Comparison of ENCODE assay signal across 8 cellular contexts in the genomic region with DNA sequence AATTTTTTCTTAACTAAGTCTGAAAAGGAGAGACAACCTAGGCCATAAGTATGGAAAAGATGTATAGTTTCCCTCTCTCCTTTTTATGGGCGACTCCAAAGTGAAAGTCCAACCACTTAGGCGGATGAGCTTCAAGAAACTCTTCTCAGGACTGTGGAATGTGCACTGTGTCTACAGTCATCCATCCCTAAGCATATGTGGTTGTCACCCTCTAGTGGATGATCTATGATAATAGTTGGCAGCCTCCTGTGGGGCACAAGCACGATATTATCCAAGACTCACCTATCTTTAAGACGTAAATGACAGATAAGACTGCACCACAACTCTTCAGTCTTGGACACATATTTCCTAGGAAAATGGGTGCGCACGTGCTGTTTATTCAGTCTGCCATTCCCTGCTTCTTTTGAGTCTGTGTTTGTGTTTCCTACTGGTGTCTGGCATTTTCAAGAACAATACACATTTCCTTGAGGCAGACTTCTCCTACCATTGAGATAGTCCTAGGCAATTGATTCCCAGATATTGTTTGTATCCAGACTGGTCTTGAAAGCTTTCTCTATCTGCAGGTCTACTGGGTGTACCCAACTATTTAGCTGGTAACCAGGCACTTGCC.
DNase-seq lines count a peak whose midpoint lies in the region; ATAC-seq and TF ChIP-seq lines count a peak whose summit lies in the region.

No MANE protein-coding gene starts in this region.

- no peaks in the 10 kb centered on the region for H3K27me3 ChIP-seq in liver (ENCODE audit: control insufficient read depth in 4 of 4, insufficient read depth in 4 of 4, low read length in 3 of 4)

- DNase-seq in COLO668 (lab: John Stamatoyannopoulos, UW; ENCODE audit: unreplicated experiment) = peak; percentile 19
- peak; percentile 27 for DNase-seq in HK-2 (ENCODE audit: unreplicated experiment)
- DNase-seq in OCI-M1 (lab: John Stamatoyannopoulos, UW) = peak; percentile 93
- DNase-seq in dedifferentiated amniotic fluid mesenchymal stem cell (ENCODE audit: extremely low spot score) = peak; percentile 86
- DNase-seq in ureter (ENCODE audit: low spot score) = peak; percentile 54

- H3K4me1 ChIP-seq in liver (ENCODE audit: control insufficient read depth in 4 of 4, insufficient read depth in 4 of 4, low read length in 3 of 4) = peaks cover 0 to 9% (median 5%) of the 10 kb centered on the region in 4 donors

- no peaks in the 10 kb centered on the region for H3K9me3 ChIP-seq in liver (ENCODE audit: control insufficient read depth in 4 of 4, low read length in 3 of 4)

- peak overlapping the region in 1 of 3 donors; percentile 44 for H3K4me3 ChIP-seq in liver (ENCODE audit: low read depth in 1 of 3, low read length in 3 of 3)

- TF ChIP-seq CTCF in liver (IDR thresholded peaks at IDR 0.05; ENCODE audit: low read depth, low read length, missing input control) = peak; percentile 84

- ATAC-seq in GM19025 (IDR thresholded peaks at IDR 0.05; ENCODE audit: low read depth, unreplicated experiment) (peak; percentile 79), GM21360 (IDR thresholded peaks at IDR 0.05; ENCODE audit: unreplicated experiment) (no peak)

- H3K9ac ChIP-seq in liver (ENCODE audit: low read depth in 1 of 2, low read length in 2 of 2) = peak overlapping the region in 1 of 2 donors; percentile 65

- no peak overlapping the region for H3K27ac ChIP-seq in liver (ENCODE audit: low read depth in 1 of 2, low read length in 2 of 2)

- no peaks in the 10 kb centered on the region for H3K36me3 ChIP-seq in liver (ENCODE audit: control insufficient read depth in 4 of 4, insufficient read depth in 3 of 4, low read depth in 1 of 4, low read length in 3 of 4)

- peak; percentile 100 for TF ChIP-seq RAD21 in liver (IDR thresholded peaks at IDR 0.05)

- 3% methylated on average over 6 of the region's 6 CpGs for WGBS in liver

TF ChIP-seq in liver, 16 proteins besides CTCF, POLR2A, EP300 and RAD21:
- peak; percentile 25 to 63 for TF ChIP-seq RXRA (IDR thresholded peaks at IDR 0.05)
- TF ChIP-seq, protein P1, sequence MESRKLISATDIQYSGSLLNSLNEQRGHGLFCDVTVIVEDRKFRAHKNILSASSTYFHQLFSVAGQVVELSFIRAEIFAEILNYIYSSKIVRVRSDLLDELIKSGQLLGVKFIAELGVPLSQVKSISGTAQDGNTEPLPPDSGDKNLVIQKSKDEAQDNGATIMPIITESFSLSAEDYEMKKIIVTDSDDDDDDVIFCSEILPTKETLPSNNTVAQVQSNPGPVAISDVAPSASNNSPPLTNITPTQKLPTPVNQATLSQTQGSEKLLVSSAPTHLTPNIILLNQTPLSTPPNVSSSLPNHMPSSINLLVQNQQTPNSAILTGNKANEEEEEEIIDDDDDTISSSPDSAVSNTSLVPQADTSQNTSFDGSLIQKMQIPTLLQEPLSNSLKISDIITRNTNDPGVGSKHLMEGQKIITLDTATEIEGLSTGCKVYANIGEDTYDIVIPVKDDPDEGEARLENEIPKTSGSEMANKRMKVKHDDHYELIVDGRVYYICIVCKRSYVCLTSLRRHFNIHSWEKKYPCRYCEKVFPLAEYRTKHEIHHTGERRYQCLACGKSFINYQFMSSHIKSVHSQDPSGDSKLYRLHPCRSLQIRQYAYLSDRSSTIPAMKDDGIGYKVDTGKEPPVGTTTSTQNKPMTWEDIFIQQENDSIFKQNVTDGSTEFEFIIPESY (IDR thresholded peaks at IDR 0.05) = no peak
- peak in 1 of 2 donors; percentile 34 for TF ChIP-seq JUND (IDR thresholded peaks at IDR 0.05)
- no peak for TF ChIP-seq HNF4G (IDR thresholded peaks at IDR 0.05)
- no peak for TF ChIP-seq REST (IDR thresholded peaks at IDR 0.05)
- TF ChIP-seq TAF1 (conservative IDR thresholded peaks at IDR 0.05) = no peak
- TF ChIP-seq HNF4A (conservative IDR thresholded peaks at IDR 0.05) = peak; percentile 18 to 59
- TF ChIP-seq, protein P2, sequence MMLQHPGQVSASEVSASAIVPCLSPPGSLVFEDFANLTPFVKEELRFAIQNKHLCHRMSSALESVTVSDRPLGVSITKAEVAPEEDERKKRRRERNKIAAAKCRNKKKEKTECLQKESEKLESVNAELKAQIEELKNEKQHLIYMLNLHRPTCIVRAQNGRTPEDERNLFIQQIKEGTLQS (IDR thresholded peaks at IDR 0.05) = no peak
- no peak for TF ChIP-seq YY1 (IDR thresholded peaks at IDR 0.05)
- peak; percentile 82 for TF ChIP-seq FOXA2 (IDR thresholded peaks at IDR 0.05)
- TF ChIP-seq NR2F2 (IDR thresholded peaks at IDR 0.05) = no peak
- peak; percentile 17 for TF ChIP-seq SP1 (IDR thresholded peaks at IDR 0.05)
- peak; percentile 26 for TF ChIP-seq FOXA1 (IDR thresholded peaks at IDR 0.05)
- TF ChIP-seq GABPA (IDR thresholded peaks at IDR 0.05 in 1 of 2, conservative IDR thresholded peaks at IDR 0.05 in 1 of 2) = no peak
- no peak for TF ChIP-seq MAX (IDR thresholded peaks at IDR 0.05)
- no peak for TF ChIP-seq EGR1 (IDR thresholded peaks at IDR 0.05; ENCODE audit: low read depth in 2 of 2)

Comparison
In these comparisons a context has a peak if more than half of its experiments do, and no peak if none do; other contexts are left out.
1. DNase-seq: peak in every context shown above with its lines; median percentile 93 in OCI-M1; 86 in dedifferentiated amniotic fluid mesenchymal stem cell; 54 in ureter; 27 in HK-2; 19 in COLO668.